Comparison of ENCODE assay signal across 8 cellular contexts in the genomic region with DNA sequence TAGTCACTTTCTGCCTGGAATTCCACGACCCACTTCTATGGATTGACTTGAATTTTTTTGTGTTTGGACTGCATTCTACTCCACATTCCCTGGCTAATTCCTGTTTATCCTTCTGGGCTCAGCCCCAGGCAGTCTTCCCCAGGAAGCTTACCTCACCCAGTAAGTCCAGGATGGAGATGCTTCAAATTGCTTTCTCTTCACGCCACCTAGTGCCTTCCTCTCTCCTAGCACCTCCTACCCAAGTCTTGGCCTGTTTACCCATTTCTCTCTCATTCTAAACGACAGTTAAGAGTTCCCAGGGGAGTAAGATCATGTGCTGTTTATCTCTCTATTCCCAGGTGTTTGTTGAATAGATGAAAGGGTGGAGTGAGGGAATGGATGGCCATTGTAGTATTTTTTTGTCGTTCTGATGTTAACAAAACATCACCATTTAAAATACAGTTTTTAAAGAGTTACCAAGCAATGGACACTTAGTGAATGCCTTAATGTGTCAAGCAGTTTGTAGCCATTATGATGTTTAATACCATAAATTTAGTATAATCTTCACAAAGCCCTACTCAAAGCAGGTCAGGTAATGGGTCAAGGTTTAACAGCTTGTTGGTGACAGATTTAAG.
A peak's percentile ranks its signal among the peaks of the same experiment; 100 is the strongest.
DNase-seq lines count a peak whose midpoint lies in the region; ATAC-seq and TF ChIP-seq lines count a peak whose summit lies in the region.

No MANE protein-coding gene starts in this region.

- 10 to 30% (median 20%) methylated on average over 4 of the region's 4 CpGs for WGBS in adrenal gland, 4 donors

- BruUV-seq in Calu3 (replicated peaks; lab: Mats Ljungman, UMichigan) = no TSS peak

- DNase-seq in Calu3 (peak; percentile 53), NCI-H82 (lab: John Stamatoyannopoulos, UW) (peak; percentile 94), adrenal gland (peak in 4 of 7 donors; percentile 13 to 63 (median 32)), iPS DF 4.7 (ENCODE audit: extremely low read depth, low spot score) (peak; percentile 66), activated gamma-delta T cell treated with Interleukin-2 at 50 U/mL for 16 hours (no peak)
- no peak for DNase-seq in stimulated activated naive CD8-positive, alpha-beta T cell treated with anti-CD3 and anti-CD28 coated beads, Interleukin-15, amount 100 ng/mL, for 72 hours

- H3K9me3 Mint-ChIP-seq in Calu3 (ENCODE audit: low read depth, unreplicated experiment) = no peaks in the 10 kb centered on the region
- no peaks in the 10 kb centered on the region for H3K9me3 Mint-ChIP-seq in stimulated activated naive CD8-positive, alpha-beta T cell treated with anti-CD3 and anti-CD28 coated beads, Interleukin-15, amount 100 ng/mL, for 72 hours

- H3K4me3 ChIP-seq in adrenal gland = no peak overlapping the region

- no peak overlapping the region for H3K27ac Mint-ChIP-seq in Calu3 (ENCODE audit: unreplicated experiment)
- peak overlapping the region in 1 of 2 donors; percentile 82 for H3K27ac Mint-ChIP-seq in stimulated activated naive CD8-positive, alpha-beta T cell treated with anti-CD3 and anti-CD28 coated beads, Interleukin-15, amount 100 ng/mL, for 72 hours

- H3K4me1 Mint-ChIP-seq in Calu3 (ENCODE audit: low read depth, unreplicated experiment) = peaks cover 8% of the 10 kb centered on the region
- peaks cover 24% of the 10 kb centered on the region for H3K4me1 Mint-ChIP-seq in stimulated activated naive CD8-positive, alpha-beta T cell treated with anti-CD3 and anti-CD28 coated beads, Interleukin-15, amount 100 ng/mL, for 72 hours

- no peaks in the 10 kb centered on the region for H3K36me3 Mint-ChIP-seq in Calu3 (ENCODE audit: insufficient read depth, unreplicated experiment)

- H3K27me3 ChIP-seq in adrenal gland = no peaks in the 10 kb centered on the region

- TF ChIP-seq CTCF in Calu3 (IDR thresholded peaks at IDR 0.05; ENCODE audit: unreplicated experiment) (peak; percentile 72), adrenal gland (IDR thresholded peaks at IDR 0.05) (peak in 5 of 6 experiments; percentile 28 to 53 (median 46))

- H3K9me3 ChIP-seq in adrenal gland (replicated peaks in 1 of 3) = no peaks in the 10 kb centered on the region

- no peak overlapping the region for H3K4me3 Mint-ChIP-seq in Calu3 (ENCODE audit: low read depth, unreplicated experiment)
- peak overlapping the region; percentile 40 to 78 for H3K4me3 Mint-ChIP-seq in stimulated activated naive CD8-positive, alpha-beta T cell treated with anti-CD3 and anti-CD28 coated beads, Interleukin-15, amount 100 ng/mL, for 72 hours

- ATAC-seq in GM19328 (IDR thresholded peaks at IDR 0.05; ENCODE audit: unreplicated experiment) (peak; percentile 79), HG03558 (IDR thresholded peaks at IDR 0.05; ENCODE audit: extremely low read depth, unreplicated experiment) (peak; percentile 58)
- peak; percentile 72 for ATAC-seq in stimulated activated naive CD8-positive, alpha-beta T cell treated with anti-CD3 and anti-CD28 coated beads, Interleukin-15, amount 100 ng/mL, for 72 hours

- no peaks in the 10 kb centered on the region for H3K4me1 ChIP-seq in adrenal gland (replicated peaks in 1 of 2)

- CTCF ChIA-PET in Calu3 (lab: Charles Lee) = interaction anchor here (0.9 to 2.2 kb wide), 5 partner anchors 11 to 212 kb away, joined by 3 to 8 read pairs (median 4); no protein-coding TSS in a partner anchor

- intact Hi-C loops in Calu3 (cut with micrococcal nuclease; ENCODE audit: unreplicated experiment) = loop anchor here (1.0 to 2.0 kb wide), 3 partner anchors 104 to 418 kb away; no protein-coding TSS in a partner anchor
- intact Hi-C loops in adrenal gland (cut with DNase I) = loop anchor here in 1 of 2 donors (5.0 kb wide), 1 partner anchor 102 kb away; no protein-coding TSS in a partner anchor

- TF ChIP-seq POLR2A in adrenal gland (IDR thresholded peaks at IDR 0.05) = no peak

- H3K27me3 Mint-ChIP-seq in Calu3 (ENCODE audit: unreplicated experiment) = peaks cover 52% of the 10 kb centered on the region
- no peaks in the 10 kb centered on the region for H3K27me3 Mint-ChIP-seq in stimulated activated naive CD8-positive, alpha-beta T cell treated with anti-CD3 and anti-CD28 coated beads, Interleukin-15, amount 100 ng/mL, for 72 hours

- no peaks in the 10 kb centered on the region for H3K36me3 ChIP-seq in adrenal gland (replicated peaks in 1 of 2)

- no peak overlapping the region for H3K27ac ChIP-seq in adrenal gland

Comparison
In these comparisons a context has a peak if more than half of its experiments do, and no peak if none do; other contexts are left out.
1. DNase-seq: peak in Calu3 (single experiment), NCI-H82 (single experiment), adrenal gland (4 of 7) and iPS DF 4.7 (single experiment); none in stimulated activated naive CD8-positive, alpha-beta T cell treated with anti-CD3 and anti-CD28 coated beads, Interleukin-15, amount 100 ng/mL, for 72 hours (0 of 2) and activated gamma-delta T cell treated with Interleukin-2 at 50 U/mL for 16 hours (single experiment).
2. Peak in every context shown above with its lines, with median percentiles within 50 percentile points of each other: ATAC-seq.